Comparison of ENCODE assay signal across 1 cellular context in genomic region chr2:174774828-174775227, GRCh38.
TF ChIP-seq lines count a peak whose summit lies in the region.

No MANE protein-coding gene starts in this region.

TF ChIP-seq in HCT116, 20 proteins besides CTCF, POLR2A, EP300 and RAD21 (continued from another document):
- no peak for TF ChIP-seq YY1 (IDR thresholded peaks at IDR 0.05; ENCODE audit: extremely low read depth, insufficient replicate concordance, low read depth, low read length)
- no peak for TF ChIP-seq ATF3 (IDR thresholded peaks at IDR 0.05)
- TF ChIP-seq EZH2 (IDR thresholded peaks at IDR 0.05) = no peak
- TF ChIP-seq POLR2AphosphoS5 (IDR thresholded peaks at IDR 0.05; ENCODE audit: low read depth, low read length) = no peak
- TF ChIP-seq TCF7L2 (IDR thresholded peaks at IDR 0.05; ENCODE audit: borderline replicate concordance, extremely low read depth, insufficient read depth, insufficient read length) = no peak
- TF ChIP-seq CBX3 (IDR thresholded peaks at IDR 0.05; ENCODE audit: low read depth) = no peak
- TF ChIP-seq SIN3A (IDR thresholded peaks at IDR 0.05; ENCODE audit: low read depth) = no peak
- no peak for TF ChIP-seq ZFX (IDR thresholded peaks at IDR 0.05)
- no peak for TF ChIP-seq ZNF274 (IDR thresholded peaks at IDR 0.05; ENCODE audit: low read depth, low read length)
